9 cellular contexts compared by ENCODE assay signal in the genomic region with DNA sequence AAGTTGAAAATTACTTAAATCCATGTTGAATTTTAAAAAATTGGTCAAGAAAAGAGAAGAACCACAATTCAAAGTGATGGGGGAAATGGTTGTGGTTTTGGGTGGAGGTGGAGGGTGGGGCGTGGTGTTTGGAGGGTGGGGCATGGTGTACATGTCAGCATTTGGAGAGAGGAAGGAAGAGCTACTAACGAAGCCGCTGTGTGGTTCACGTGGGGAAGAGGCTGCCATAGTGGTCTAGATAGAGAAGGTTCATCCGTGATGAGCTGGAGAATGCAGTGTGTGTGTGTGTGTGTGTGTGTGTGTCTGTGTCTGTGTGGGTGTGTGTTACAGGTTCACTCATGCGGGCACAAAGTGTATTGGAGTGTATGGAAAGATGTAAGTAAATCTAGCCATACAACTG. TPM values are rescaled to one million over a fixed set of nuclear protein-coding genes. Genes with fewer than 3 reads are reported as not detected.
DNase-seq lines count a peak whose midpoint lies in the region; ATAC-seq and TF ChIP-seq lines count a peak whose summit lies in the region.
"Had no signal": no experiment of that assay in that cellular context is flagged by ENCODE, and none has a peak within 500 bp of the region (broad histone marks: within the 10 kb centered on the region; RNA-seq: fewer than 3 reads in every experiment).

No MANE protein-coding gene starts in this region.

- peak; percentile 62 for DNase-seq in NAMALWA (ENCODE audit: low spot score)
- DNase-seq in activated T-cell treated with anti-CD3 and anti-CD28 coated beads for 4 hours: peak; percentile 66
- DNase-seq in natural killer cell treated with Interleukin-12 subunit alpha and Interleukin-12 subunit beta and Interleukin-15 and Interleukin-18, amount 100 ng/mL, for 72 hours (ENCODE audit: low spot score): peak; percentile 75
- no peak for DNase-seq in HT-29 (ENCODE audit: low spot score)
- DNase-seq in EL: no peak
- DNase-seq: SHP77 had no signal

- 0 out of 2 replicates have a peak overlapping the region, but pooled peaks have one; percentile 35 for H3K27ac ChIP-seq in BLaER1

- no peak overlapping the region for H3K9ac ChIP-seq in BLaER1

- H3K4me3 ChIP-seq in BLaER1: no peak overlapping the region

- peaks cover 4% of the 10 kb centered on the region for H3K9me3 Mint-ChIP-seq in natural killer cell treated with Interleukin-12 subunit alpha and Interleukin-12 subunit beta and Interleukin-15 and Interleukin-18, amount 100 ng/mL, for 72 hours

- no peaks in the 10 kb centered on the region for H3K9me3 ChIP-seq in BLaER1

- H3K4me1 ChIP-seq in BLaER1: peaks cover 50% of the 10 kb centered on the region

- peaks cover 25 to 37% of the 10 kb centered on the region in 2 donors for H3K4me1 Mint-ChIP-seq in natural killer cell treated with Interleukin-12 subunit alpha and Interleukin-12 subunit beta and Interleukin-15 and Interleukin-18, amount 100 ng/mL, for 72 hours (ENCODE audit: low read depth in 2 of 2)

- H4K20me1 ChIP-seq in BLaER1: no peaks in the 10 kb centered on the region

- peak overlapping the region; percentile 50 to 66 for H3K27ac Mint-ChIP-seq in natural killer cell treated with Interleukin-12 subunit alpha and Interleukin-12 subunit beta and Interleukin-15 and Interleukin-18, amount 100 ng/mL, for 72 hours

- H3K27me3 ChIP-seq in BLaER1: no peaks in the 10 kb centered on the region

- no peak for TF ChIP-seq POLR2A in GM18505 (IDR thresholded peaks at IDR 0.05; ENCODE audit: borderline replicate concordance, extremely low read depth, insufficient read depth, insufficient read length)

- peak; percentile 98 to 100 for ATAC-seq in natural killer cell treated with Interleukin-12 subunit alpha and Interleukin-12 subunit beta and Interleukin-15 and Interleukin-18, amount 100 ng/mL, for 72 hours
- ATAC-seq in HG02852 (IDR thresholded peaks at IDR 0.05; ENCODE audit: unreplicated experiment): no peak
- ATAC-seq in GM18505 (IDR thresholded peaks at IDR 0.05; ENCODE audit: unreplicated experiment): no peak

- H3K36me3 ChIP-seq in BLaER1: no peaks in the 10 kb centered on the region

- H3K27me3 Mint-ChIP-seq in natural killer cell treated with Interleukin-12 subunit alpha and Interleukin-12 subunit beta and Interleukin-15 and Interleukin-18, amount 100 ng/mL, for 72 hours: no peaks in the 10 kb centered on the region

- no peaks in the 10 kb centered on the region for H3K36me3 Mint-ChIP-seq in natural killer cell treated with Interleukin-12 subunit alpha and Interleukin-12 subunit beta and Interleukin-15 and Interleukin-18, amount 100 ng/mL, for 72 hours

- H3K4me3 Mint-ChIP-seq in natural killer cell treated with Interleukin-12 subunit alpha and Interleukin-12 subunit beta and Interleukin-15 and Interleukin-18, amount 100 ng/mL, for 72 hours: peak overlapping the region; percentile 52

- peak overlapping the region; percentile 66 for H3K4me2 ChIP-seq in BLaER1

RNA-seq across cellular contexts. Expression of a gene that starts 6.1 kb away (rescaled TPM):
- 10 to 100 TPM; 42.1 to 51.4 TPM for total RNA-seq in natural killer cell treated with Interleukin-12 subunit alpha and Interleukin-12 subunit beta and Interleukin-15 and Interleukin-18, amount 100 ng/mL, for 72 hours
- total RNA-seq in HT-29 (2014; rRNA removed; shearing (Covaris generic)): 31.6 and 41.9 TPM in 2 replicates

Comparison
In these comparisons a context has a peak if more than half of its experiments do, and no peak if none do; other contexts are left out.
1. DNase-seq: peak in NAMALWA (single experiment), activated T-cell treated with anti-CD3 and anti-CD28 coated beads for 4 hours (single experiment) and natural killer cell treated with Interleukin-12 subunit alpha and Interleukin-12 subunit beta and Interleukin-15 and Interleukin-18, amount 100 ng/mL, for 72 hours (single experiment); none in HT-29 (single experiment) and EL (single experiment).
2. ATAC-seq: peak in natural killer cell treated with Interleukin-12 subunit alpha and Interleukin-12 subunit beta and Interleukin-15 and Interleukin-18, amount 100 ng/mL, for 72 hours (2 of 2); none in HG02852 (single experiment) and GM18505 (single experiment).